ENCODE assay signal across 8 cellular contexts in genomic region chr9:130680836-130681768, GRCh38. TPM values are rescaled to one million over a fixed set of nuclear protein-coding genes. Genes with fewer than 3 reads are reported as not detected.
DNase-seq lines count a peak whose midpoint lies in the region; ATAC-seq and TF ChIP-seq lines count a peak whose summit lies in the region.

No MANE protein-coding gene starts in this region.

- H3K9ac ChIP-seq in adipocyte (ENCODE audit: low read length) = no peak overlapping the region

- DNase-seq in GM12865 (ENCODE audit: low read depth) = peak; percentile 87
- DNase-seq in LNCaP clone FGC (ENCODE audit: low read depth) = peak; percentile 79
- peak; percentile 76 for DNase-seq in SKM-1 treated with dmso at 0.1 percent for 144 hours (lab: John Stamatoyannopoulos, UW; ENCODE audit: unreplicated experiment)
- peak; percentile 87 for DNase-seq in adipocyte (ENCODE audit: low read depth)
- peak; percentile 67 for DNase-seq in left ventricle myocardium inferior
- peak; percentile 87 to 90 for DNase-seq in psoas muscle
- DNase-seq in foreskin melanocyte = no peak

- 4 to 8% (median 5%) methylated on average over 54 to 116 of the region's 116 CpGs for WGBS in psoas muscle, 3 donors

- H3K4me3 ChIP-seq in GM12865 (ENCODE audit: low read depth, low read length) (peak overlapping the region; percentile 73), LNCaP clone FGC (ENCODE audit: low read depth, low read length) (peak overlapping the region; percentile 59), adipocyte (ENCODE audit: low read length) (peak overlapping the region; percentile 72), left ventricle myocardium inferior (peak overlapping the region; percentile 72), psoas muscle (peak overlapping the region; percentile 75)

- H3K9me3 ChIP-seq in adipocyte (ENCODE audit: control insufficient read depth, low read length) (peaks cover 7% of the 10 kb centered on the region), left ventricle myocardium inferior (replicated peaks) (peaks cover 8% of the 10 kb centered on the region), psoas muscle (no peaks in the 10 kb centered on the region)

- TF ChIP-seq CTCF in GM12865 (IDR thresholded peaks at IDR 0.05; ENCODE audit: insufficient read depth, low read depth, low read length, missing control alignments) (no peak), LNCaP clone FGC (IDR thresholded peaks at IDR 0.05; ENCODE audit: control insufficient read depth, extremely low read depth, insufficient read depth) (no peak), left ventricle myocardium inferior (IDR thresholded peaks at IDR 0.05; ENCODE audit: borderline replicate concordance) (no peak), psoas muscle (IDR thresholded peaks at IDR 0.05) (no peak)

- H3K27me3 ChIP-seq in adipocyte (replicated peaks; ENCODE audit: control insufficient read depth, insufficient read depth, low read length) (peaks cover 18% of the 10 kb centered on the region), left ventricle myocardium inferior (ENCODE audit: low read depth) (peaks cover 25% of the 10 kb centered on the region), psoas muscle (ENCODE audit: insufficient read depth in 3 of 3, low read length in 2 of 3) (peaks cover 0 to 18% (median 6%) of the 10 kb centered on the region in 3 donors)

- ATAC-seq in psoas muscle (peak; percentile 82 to 90 (median 88)), HG02763 (IDR thresholded peaks at IDR 0.05; ENCODE audit: unreplicated experiment) (no peak)

- no peak overlapping the region for H3K27ac ChIP-seq in left ventricle myocardium inferior (replicated peaks)
- H3K27ac ChIP-seq in psoas muscle = no peak overlapping the region

- intact Hi-C loops in left ventricle myocardium inferior (cut with micrococcal nuclease) = no loop called here
- intact Hi-C loops in psoas muscle (cut with DNase I) = no loop called here

- no peaks in the 10 kb centered on the region for H3K36me3 ChIP-seq in adipocyte (ENCODE audit: control insufficient read depth, insufficient read depth, low read length, severe bottlenecking)
- H3K36me3 ChIP-seq in left ventricle myocardium inferior = no peaks in the 10 kb centered on the region
- H3K36me3 ChIP-seq in psoas muscle (ENCODE audit: insufficient read depth in 1 of 2, low read depth in 1 of 2) = no peaks in the 10 kb centered on the region

- H3K4me1 ChIP-seq in adipocyte (ENCODE audit: control insufficient read depth, insufficient read depth, low read length) (peaks cover 8% of the 10 kb centered on the region), left ventricle myocardium inferior (peaks cover 20% of the 10 kb centered on the region), psoas muscle (peaks cover 11% of the 10 kb centered on the region)

RNA-seq across cellular contexts. Expression of gene EXOSC2, which starts 12.5 kb away (rescaled TPM):
- total RNA-seq in left ventricle myocardium inferior = 12.0 TPM
- 10 to 100 TPM; 14.4 to 19.7 (median 16.1) TPM for total RNA-seq in psoas muscle
- 10 to 100 TPM; 11.8 to 25.0 (median 15.5) TPM for polyA plus RNA-seq in psoas muscle

RNA-seq across cellular contexts. Expression of gene PRDM12, which starts 16.7 kb away (rescaled TPM):
- total RNA-seq in left ventricle myocardium inferior (not detected), psoas muscle (not detected)
- under 1 TPM; 0.03 to 0.17 (median 0.06) TPM for polyA plus RNA-seq in psoas muscle
